Comparison of ENCODE assay signal across 8 cellular contexts in the genomic region with DNA sequence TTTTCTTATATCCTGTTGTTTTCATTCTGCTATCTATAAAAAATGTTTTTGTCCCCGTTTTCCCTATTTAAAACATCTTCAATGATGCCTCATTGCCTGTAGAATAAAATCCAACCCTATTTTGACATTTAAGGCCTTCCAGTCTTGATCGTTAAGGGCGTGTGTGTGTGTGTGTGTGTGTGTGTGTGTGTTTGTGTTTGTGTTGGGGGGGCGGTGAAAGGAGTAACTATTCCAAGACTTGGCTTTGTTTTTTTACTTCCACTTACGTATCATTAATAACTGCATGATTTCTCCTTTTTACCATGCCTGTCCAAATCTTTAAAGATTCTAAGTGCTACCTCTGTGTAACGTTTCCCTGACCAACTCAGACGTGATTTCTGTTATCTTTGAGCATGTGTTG. TPM values are rescaled to one million over a fixed set of nuclear protein-coding genes. Genes with fewer than 3 reads are reported as not detected.
DNase-seq lines count a peak whose midpoint lies in the region; FAIRE-seq and TF ChIP-seq lines count a peak whose summit lies in the region.

No MANE protein-coding gene starts in this region.

- H3K9me3 ChIP-seq in MM.1S (replicated peaks; ENCODE audit: insufficient read depth, low read length): no peaks in the 10 kb centered on the region
- no peaks in the 10 kb centered on the region for H3K9me3 ChIP-seq in muscle layer of colon (ENCODE audit: low read length)

- TF ChIP-seq CTCF in MM.1S (IDR thresholded peaks at IDR 0.05; ENCODE audit: low read length) (no peak), bronchial epithelial cell (IDR thresholded peaks at IDR 0.05; ENCODE audit: insufficient read depth, low read length, severe bottlenecking) (no peak)

- peak overlapping the region; percentile 84 for H3K4me3 ChIP-seq in MM.1S (ENCODE audit: low read length)
- H3K4me3 ChIP-seq in bronchial epithelial cell (ENCODE audit: low read depth, low read length): peak overlapping the region; percentile 100
- peak overlapping the region; percentile 87 to 93 for H3K4me3 ChIP-seq in muscle layer of colon (ENCODE audit: low read depth in 1 of 2, low read length in 2 of 2)

- peaks cover 40% of the 10 kb centered on the region for H3K79me2 ChIP-seq in MM.1S (ENCODE audit: low read length)

- H3K36me3 ChIP-seq in MM.1S (replicated peaks; ENCODE audit: insufficient read depth, low read length) (no peaks in the 10 kb centered on the region), bronchial epithelial cell (ENCODE audit: control insufficient read depth, insufficient read depth, low read length) (peaks cover 5% of the 10 kb centered on the region), muscle layer of colon (ENCODE audit: insufficient read depth, low read length) (peaks cover 5% of the 10 kb centered on the region)

- H2AFZ ChIP-seq in MM.1S (ENCODE audit: low read length): no peak overlapping the region

- DNase-seq in CMK (ENCODE audit: low read depth) (peak; percentile 21), MM.1S (no peak), bronchial epithelial cell (ENCODE audit: low read depth) (peak; percentile 10), cerebellar nuclear complex (lab: John Stamatoyannopoulos, UW) (no peak), NCI-H345 treated with DMSO at 0.1 percent for 48 hours (lab: John Stamatoyannopoulos, UW; ENCODE audit: unreplicated experiment) (no peak), GM19238 (ENCODE audit: insufficient read length, low spot score) (no peak)
- no peak for DNase-seq in NK-92 treated with Interleukin-12 subunit alpha and Interleukin-12 subunit beta, amount 100 ng/mL, for 24 hours (lab: John Stamatoyannopoulos, UW)

- peaks cover 8% of the 10 kb centered on the region; the same call in 1 of the 2 replicates for H3K4me1 ChIP-seq in MM.1S (ENCODE audit: low read length)
- peaks cover 33% of the 10 kb centered on the region for H3K4me1 ChIP-seq in muscle layer of colon (ENCODE audit: insufficient read depth, low read length)

- no peaks in the 10 kb centered on the region for H3K9me2 ChIP-seq in MM.1S (replicated peaks; ENCODE audit: insufficient read depth, low read length)

- peak overlapping the region; percentile 77; the same call in 1 of the 2 replicates for H3K27ac ChIP-seq in MM.1S (ENCODE audit: low read length)
- H3K27ac ChIP-seq in muscle layer of colon (ENCODE audit: low read depth, low read length): peak overlapping the region; percentile 62

- H3K4me2 ChIP-seq in MM.1S (ENCODE audit: low read depth, low read length): peak overlapping the region; percentile 68

- H3K27me3 ChIP-seq in MM.1S (replicated peaks; ENCODE audit: insufficient read depth, low read length) (no peaks in the 10 kb centered on the region), bronchial epithelial cell (ENCODE audit: control insufficient read depth, insufficient read depth, low read length) (no peaks in the 10 kb centered on the region), muscle layer of colon (ENCODE audit: control insufficient read depth in 1 of 2, insufficient read depth in 2 of 2, low read length in 2 of 2) (no peaks in the 10 kb centered on the region)

- no peak for FAIRE-seq in bronchial epithelial cell (lab: Jason Lieb, UNC)

- H3K9ac ChIP-seq in MM.1S (ENCODE audit: low read length): peak overlapping the region; percentile 73; the same call in 1 of the 2 replicates
- peak overlapping the region; percentile 67 for H3K9ac ChIP-seq in muscle layer of colon (ENCODE audit: low read length)

- no peaks in the 10 kb centered on the region for H4K20me1 ChIP-seq in MM.1S (ENCODE audit: insufficient read depth, low read length)

- no peaks in the 10 kb centered on the region; the same call in 1 of the 2 replicates for H3F3A ChIP-seq in MM.1S (ENCODE audit: insufficient read depth, low read length)

RNA-seq across cellular contexts. Expression of a gene that starts 0.8 kb away (rescaled TPM):
- 16.8 and 27.9 TPM in 2 replicates for total RNA-seq in bronchial epithelial cell

RNA-seq across cellular contexts. Expression of a gene that starts 1.0 kb away (rescaled TPM):
- 22.8 and 27.6 TPM in 2 replicates for total RNA-seq in bronchial epithelial cell

RNA-seq across cellular contexts. Expression of a gene that starts 55.0 kb away (rescaled TPM):
- total RNA-seq in bronchial epithelial cell: 2.4 and 3.2 TPM in 2 replicates

RNA-seq across cellular contexts. Expression of a gene that starts 55.3 kb away (rescaled TPM):
- total RNA-seq in bronchial epithelial cell: 5.4 and 9.5 TPM in 2 replicates

Comparison
In these comparisons a context has a peak if more than half of its experiments do, and no peak if none do; other contexts are left out.
1. DNase-seq: peak in CMK (single experiment) and bronchial epithelial cell (single experiment); none in MM.1S (single experiment), cerebellar nuclear complex (0 of 2), NCI-H345 treated with DMSO at 0.1 percent for 48 hours (single experiment), NK-92 treated with Interleukin-12 subunit alpha and Interleukin-12 subunit beta, amount 100 ng/mL, for 24 hours (single experiment) and GM19238 (single experiment).
2. Peak in every context shown above with its lines, with median percentiles within 50 percentile points of each other: H3K4me3 ChIP-seq.